Comparison of ENCODE assay signal across 1 cellular context in the genomic region with DNA sequence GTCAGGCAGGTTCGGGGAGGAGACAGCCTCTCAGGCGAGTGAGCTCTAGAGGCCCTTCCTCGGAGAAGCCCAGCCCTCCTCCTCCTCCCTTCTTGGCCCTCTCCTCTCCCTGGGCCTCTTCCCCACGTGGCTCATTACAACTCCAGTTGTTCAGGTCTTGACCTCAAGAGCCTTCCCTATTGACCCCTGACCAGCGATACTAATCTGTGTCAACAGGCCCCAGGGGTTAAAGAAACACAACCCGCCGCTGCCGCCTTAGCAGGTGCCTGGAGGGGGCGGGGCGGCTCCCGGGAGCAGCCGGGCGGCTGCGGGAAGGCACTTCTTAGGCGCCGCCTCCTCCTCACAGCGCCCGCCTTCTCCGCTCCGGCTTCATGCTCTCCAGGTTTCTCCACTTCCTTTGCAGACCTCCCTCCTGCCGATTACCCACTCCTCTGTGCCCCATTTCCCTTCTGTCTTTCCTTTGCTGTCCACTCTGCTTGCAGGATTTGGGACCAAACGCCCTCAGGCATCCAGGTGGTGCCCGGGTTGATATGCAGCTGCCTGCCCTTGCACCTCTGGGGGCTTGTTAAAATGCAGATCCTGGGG.
A peak's percentile ranks its signal among the peaks of the same experiment; 100 is the strongest.
TF ChIP-seq lines count a peak whose summit lies in the region.

No MANE protein-coding gene starts in this region.

TF ChIP-seq in HepG2, 621 proteins besides CTCF, POLR2A, EP300 and RAD21 (continued from another document):
- peak; percentile 66 for TF ChIP-seq KDM2A (CRISPR knock-in tag; IDR thresholded peaks at IDR 0.05; ENCODE audit: borderline replicate concordance, low read depth)
- TF ChIP-seq ZBTB1 (CRISPR knock-in tag; IDR thresholded peaks at IDR 0.05; ENCODE audit: borderline replicate concordance), result no peak
- TF ChIP-seq, protein P1, sequence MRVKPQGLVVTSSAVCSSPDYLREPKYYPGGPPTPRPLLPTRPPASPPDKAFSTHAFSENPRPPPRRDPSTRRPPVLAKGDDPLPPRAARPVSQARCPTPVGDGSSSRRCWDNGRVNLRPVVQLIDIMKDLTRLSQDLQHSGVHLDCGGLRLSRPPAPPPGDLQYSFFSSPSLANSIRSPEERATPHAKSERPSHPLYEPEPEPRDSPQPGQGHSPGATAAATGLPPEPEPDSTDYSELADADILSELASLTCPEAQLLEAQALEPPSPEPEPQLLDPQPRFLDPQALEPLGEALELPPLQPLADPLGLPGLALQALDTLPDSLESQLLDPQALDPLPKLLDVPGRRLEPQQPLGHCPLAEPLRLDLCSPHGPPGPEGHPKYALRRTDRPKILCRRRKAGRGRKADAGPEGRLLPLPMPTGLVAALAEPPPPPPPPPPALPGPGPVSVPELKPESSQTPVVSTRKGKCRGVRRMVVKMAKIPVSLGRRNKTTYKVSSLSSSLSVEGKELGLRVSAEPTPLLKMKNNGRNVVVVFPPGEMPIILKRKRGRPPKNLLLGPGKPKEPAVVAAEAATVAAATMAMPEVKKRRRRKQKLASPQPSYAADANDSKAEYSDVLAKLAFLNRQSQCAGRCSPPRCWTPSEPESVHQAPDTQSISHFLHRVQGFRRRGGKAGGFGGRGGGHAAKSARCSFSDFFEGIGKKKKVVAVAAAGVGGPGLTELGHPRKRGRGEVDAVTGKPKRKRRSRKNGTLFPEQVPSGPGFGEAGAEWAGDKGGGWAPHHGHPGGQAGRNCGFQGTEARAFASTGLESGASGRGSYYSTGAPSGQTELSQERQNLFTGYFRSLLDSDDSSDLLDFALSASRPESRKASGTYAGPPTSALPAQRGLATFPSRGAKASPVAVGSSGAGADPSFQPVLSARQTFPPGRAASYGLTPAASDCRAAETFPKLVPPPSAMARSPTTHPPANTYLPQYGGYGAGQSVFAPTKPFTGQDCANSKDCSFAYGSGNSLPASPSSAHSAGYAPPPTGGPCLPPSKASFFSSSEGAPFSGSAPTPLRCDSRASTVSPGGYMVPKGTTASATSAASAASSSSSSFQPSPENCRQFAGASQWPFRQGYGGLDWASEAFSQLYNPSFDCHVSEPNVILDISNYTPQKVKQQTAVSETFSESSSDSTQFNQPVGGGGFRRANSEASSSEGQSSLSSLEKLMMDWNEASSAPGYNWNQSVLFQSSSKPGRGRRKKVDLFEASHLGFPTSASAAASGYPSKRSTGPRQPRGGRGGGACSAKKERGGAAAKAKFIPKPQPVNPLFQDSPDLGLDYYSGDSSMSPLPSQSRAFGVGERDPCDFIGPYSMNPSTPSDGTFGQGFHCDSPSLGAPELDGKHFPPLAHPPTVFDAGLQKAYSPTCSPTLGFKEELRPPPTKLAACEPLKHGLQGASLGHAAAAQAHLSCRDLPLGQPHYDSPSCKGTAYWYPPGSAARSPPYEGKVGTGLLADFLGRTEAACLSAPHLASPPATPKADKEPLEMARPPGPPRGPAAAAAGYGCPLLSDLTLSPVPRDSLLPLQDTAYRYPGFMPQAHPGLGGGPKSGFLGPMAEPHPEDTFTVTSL (CRISPR knock-in tag; IDR thresholded peaks at IDR 0.05; ENCODE audit: borderline replicate concordance), result no peak
- TF ChIP-seq, protein P2, sequence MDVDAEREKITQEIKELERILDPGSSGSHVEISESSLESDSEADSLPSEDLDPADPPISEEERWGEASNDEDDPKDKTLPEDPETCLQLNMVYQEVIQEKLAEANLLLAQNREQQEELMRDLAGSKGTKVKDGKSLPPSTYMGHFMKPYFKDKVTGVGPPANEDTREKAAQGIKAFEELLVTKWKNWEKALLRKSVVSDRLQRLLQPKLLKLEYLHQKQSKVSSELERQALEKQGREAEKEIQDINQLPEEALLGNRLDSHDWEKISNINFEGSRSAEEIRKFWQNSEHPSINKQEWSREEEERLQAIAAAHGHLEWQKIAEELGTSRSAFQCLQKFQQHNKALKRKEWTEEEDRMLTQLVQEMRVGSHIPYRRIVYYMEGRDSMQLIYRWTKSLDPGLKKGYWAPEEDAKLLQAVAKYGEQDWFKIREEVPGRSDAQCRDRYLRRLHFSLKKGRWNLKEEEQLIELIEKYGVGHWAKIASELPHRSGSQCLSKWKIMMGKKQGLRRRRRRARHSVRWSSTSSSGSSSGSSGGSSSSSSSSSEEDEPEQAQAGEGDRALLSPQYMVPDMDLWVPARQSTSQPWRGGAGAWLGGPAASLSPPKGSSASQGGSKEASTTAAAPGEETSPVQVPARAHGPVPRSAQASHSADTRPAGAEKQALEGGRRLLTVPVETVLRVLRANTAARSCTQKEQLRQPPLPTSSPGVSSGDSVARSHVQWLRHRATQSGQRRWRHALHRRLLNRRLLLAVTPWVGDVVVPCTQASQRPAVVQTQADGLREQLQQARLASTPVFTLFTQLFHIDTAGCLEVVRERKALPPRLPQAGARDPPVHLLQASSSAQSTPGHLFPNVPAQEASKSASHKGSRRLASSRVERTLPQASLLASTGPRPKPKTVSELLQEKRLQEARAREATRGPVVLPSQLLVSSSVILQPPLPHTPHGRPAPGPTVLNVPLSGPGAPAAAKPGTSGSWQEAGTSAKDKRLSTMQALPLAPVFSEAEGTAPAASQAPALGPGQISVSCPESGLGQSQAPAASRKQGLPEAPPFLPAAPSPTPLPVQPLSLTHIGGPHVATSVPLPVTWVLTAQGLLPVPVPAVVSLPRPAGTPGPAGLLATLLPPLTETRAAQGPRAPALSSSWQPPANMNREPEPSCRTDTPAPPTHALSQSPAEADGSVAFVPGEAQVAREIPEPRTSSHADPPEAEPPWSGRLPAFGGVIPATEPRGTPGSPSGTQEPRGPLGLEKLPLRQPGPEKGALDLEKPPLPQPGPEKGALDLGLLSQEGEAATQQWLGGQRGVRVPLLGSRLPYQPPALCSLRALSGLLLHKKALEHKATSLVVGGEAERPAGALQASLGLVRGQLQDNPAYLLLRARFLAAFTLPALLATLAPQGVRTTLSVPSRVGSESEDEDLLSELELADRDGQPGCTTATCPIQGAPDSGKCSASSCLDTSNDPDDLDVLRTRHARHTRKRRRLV (CRISPR knock-in tag; IDR thresholded peaks at IDR 0.05), result no peak
